Comparison of ENCODE assay signal across 32 cellular contexts in the genomic region with DNA sequence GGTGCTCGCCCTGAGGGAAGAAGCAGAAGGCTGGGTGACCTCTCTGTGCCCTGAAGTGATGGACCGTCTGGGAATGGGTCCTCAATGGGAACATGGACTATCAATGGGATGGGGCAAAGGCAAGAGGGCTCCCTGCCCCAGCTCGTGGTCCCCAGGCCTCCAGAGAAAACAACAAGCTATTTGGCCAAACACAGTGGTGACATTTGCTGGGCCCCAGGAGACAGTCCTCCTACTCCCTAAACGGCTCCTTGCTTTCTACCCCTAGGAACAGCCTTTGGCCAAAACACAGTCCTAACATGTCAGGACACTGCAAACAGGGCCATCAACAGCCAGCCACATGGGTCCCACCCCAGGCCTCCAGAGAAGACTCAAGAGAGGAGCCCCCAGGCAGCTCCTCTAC.
"Had no signal": no experiment of that assay in that cellular context is flagged by ENCODE, and none has a peak within 500 bp of the region (broad histone marks: within the 10 kb centered on the region; RNA-seq: fewer than 3 reads in every experiment).

No MANE protein-coding gene starts in this region.

- H3K4me1 ChIP-seq: adrenal gland, body of pancreas, foreskin keratinocyte had no signal

- H3K9me3 Mint-ChIP-seq: activated B cell treated with CpG ODN at 0.5 μM for 24 hours; activated CD8-positive, alpha-beta T cell treated with anti-CD3 and anti-CD28 coated beads for 36 hours; activated naive CD8-positive, alpha-beta T cell treated with anti-CD3 and anti-CD28 coated beads for 36 hours; activated naive CD8-positive, alpha-beta T cell treated with anti-CD3 and anti-CD28 coated beads, Interleukin-2, amount 50 U/mL, for 24 hours; activated T-cell treated with anti-CD3 and anti-CD28 coated beads, Interleukin-2, amount 50 U/mL, for 72 hours; effector memory CD8-positive, alpha-beta T cell; T-cell; T-helper 1 cell treated with Interleukin-12 subunit alpha and Interleukin-12 subunit beta and Interleukin-4 antibody, amounts not matched to agents 30 μg/mL and 1 μg/mL, for 36 hours; T-helper 2 cell treated with Interferon-gamma antibody and Interleukin-4, amounts not matched to agents 5 μg/mL and 100 μg/mL, for 36 hours had no signal

- H3K9me3 ChIP-seq: adrenal gland, body of pancreas, esophagus muscularis mucosa, gastrocnemius medialis had no signal

- H3K27ac ChIP-seq: adrenal gland, body of pancreas, esophagus muscularis mucosa, foreskin keratinocyte, WERI-Rb-1 had no signal

- ATAC-seq: activated CD4-positive, CD25-positive, alpha-beta regulatory T cell treated with anti-CD3 and anti-CD28 coated beads, Interleukin-2, amount 50 U/mL, for 24 hours; activated CD8-positive, alpha-beta T cell treated with anti-CD3 and anti-CD28 coated beads for 36 hours; activated naive CD8-positive, alpha-beta T cell treated with anti-CD3 and anti-CD28 coated beads, Interleukin-2, amount 50 U/mL, for 24 hours; body of pancreas; effector memory CD8-positive, alpha-beta T cell; foreskin keratinocyte; gastrocnemius medialis; T-cell had no signal

- H3K4me3 Mint-ChIP-seq: activated B cell treated with CpG ODN at 0.5 μM for 24 hours; activated CD8-positive, alpha-beta T cell treated with anti-CD3 and anti-CD28 coated beads for 36 hours; activated naive CD8-positive, alpha-beta T cell treated with anti-CD3 and anti-CD28 coated beads for 36 hours; activated naive CD8-positive, alpha-beta T cell treated with anti-CD3 and anti-CD28 coated beads, Interleukin-2, amount 50 U/mL, for 24 hours; activated T-cell treated with anti-CD3 and anti-CD28 coated beads, Interleukin-2, amount 50 U/mL, for 72 hours; effector memory CD8-positive, alpha-beta T cell; T-helper 1 cell treated with Interleukin-12 subunit alpha and Interleukin-12 subunit beta and Interleukin-4 antibody, amounts not matched to agents 30 μg/mL and 1 μg/mL, for 36 hours; T-helper 2 cell treated with Interferon-gamma antibody and Interleukin-4, amounts not matched to agents 5 μg/mL and 100 μg/mL, for 36 hours had no signal

- H3K27me3 Mint-ChIP-seq: activated B cell treated with CpG ODN at 0.5 μM for 24 hours; activated CD8-positive, alpha-beta T cell treated with anti-CD3 and anti-CD28 coated beads for 36 hours; activated naive CD8-positive, alpha-beta T cell treated with anti-CD3 and anti-CD28 coated beads for 36 hours; activated naive CD8-positive, alpha-beta T cell treated with anti-CD3 and anti-CD28 coated beads, Interleukin-2, amount 50 U/mL, for 24 hours; effector memory CD8-positive, alpha-beta T cell; T-cell had no signal

- H3K27me3 ChIP-seq: adrenal gland, body of pancreas, esophagus muscularis mucosa, foreskin keratinocyte, gastrocnemius medialis had no signal

- H3K4me3 ChIP-seq: adrenal gland, body of pancreas, esophagus muscularis mucosa, gastrocnemius medialis had no signal

- H3K27ac Mint-ChIP-seq: activated B cell treated with CpG ODN at 0.5 μM for 24 hours; activated CD8-positive, alpha-beta T cell treated with anti-CD3 and anti-CD28 coated beads for 36 hours; activated naive CD8-positive, alpha-beta T cell treated with anti-CD3 and anti-CD28 coated beads for 36 hours; activated naive CD8-positive, alpha-beta T cell treated with anti-CD3 and anti-CD28 coated beads, Interleukin-2, amount 50 U/mL, for 24 hours; activated T-cell treated with anti-CD3 and anti-CD28 coated beads, Interleukin-2, amount 50 U/mL, for 72 hours; T-helper 1 cell treated with Interleukin-12 subunit alpha and Interleukin-12 subunit beta and Interleukin-4 antibody, amounts not matched to agents 30 μg/mL and 1 μg/mL, for 36 hours; T-helper 2 cell treated with Interferon-gamma antibody and Interleukin-4, amounts not matched to agents 5 μg/mL and 100 μg/mL, for 36 hours had no signal

- DNase-seq: activated B cell treated with CpG ODN at 0.5 μM for 24 hours; activated CD4-positive, alpha-beta T cell treated with anti-CD3 and anti-CD28 coated beads for 48 hours; activated CD4-positive, alpha-beta T cell treated with anti-CD3 and anti-CD28 coated beads, Interleukin-2, amount 50 U/mL, for 1 hour; activated CD4-positive, alpha-beta T cell treated with anti-CD3 and anti-CD28 coated beads, Interleukin-2, amount 50 U/mL, for 48 hours; activated CD8-positive, alpha-beta memory T cell treated with anti-CD3 and anti-CD28 coated beads for 24 hours; activated CD8-positive, alpha-beta T cell treated with anti-CD3 and anti-CD28 coated beads for 36 hours; activated gamma-delta T cell; activated naive CD4-positive, alpha-beta T cell treated with anti-CD3 and anti-CD28 coated beads, Interleukin-2, amount 50 U/mL, for 16 hours; activated naive CD4-positive, alpha-beta T cell treated with Interleukin-2 at 50 U/mL for 16 hours; activated naive CD8-positive, alpha-beta T cell treated with anti-CD3 and anti-CD28 coated beads for 36 hours; activated naive CD8-positive, alpha-beta T cell treated with anti-CD3 and anti-CD28 coated beads, Interleukin-2, amount 50 U/mL, for 24 hours; activated T-cell treated with anti-CD3 and anti-CD28 coated beads, Interleukin-2, amount 50 U/mL, for 72 hours; adrenal gland; amygdala; aorta; body of pancreas; cortex of kidney; dermis blood vessel endothelial cell; effector CD4-positive, alpha-beta T cell; effector memory CD8-positive, alpha-beta T cell; erythroblast; foreskin keratinocyte; gastrocnemius medialis; glutamatergic neuron; SW 1271; T-cell; T1000; WERI-Rb-1 had no signal
